In the genomic region with DNA sequence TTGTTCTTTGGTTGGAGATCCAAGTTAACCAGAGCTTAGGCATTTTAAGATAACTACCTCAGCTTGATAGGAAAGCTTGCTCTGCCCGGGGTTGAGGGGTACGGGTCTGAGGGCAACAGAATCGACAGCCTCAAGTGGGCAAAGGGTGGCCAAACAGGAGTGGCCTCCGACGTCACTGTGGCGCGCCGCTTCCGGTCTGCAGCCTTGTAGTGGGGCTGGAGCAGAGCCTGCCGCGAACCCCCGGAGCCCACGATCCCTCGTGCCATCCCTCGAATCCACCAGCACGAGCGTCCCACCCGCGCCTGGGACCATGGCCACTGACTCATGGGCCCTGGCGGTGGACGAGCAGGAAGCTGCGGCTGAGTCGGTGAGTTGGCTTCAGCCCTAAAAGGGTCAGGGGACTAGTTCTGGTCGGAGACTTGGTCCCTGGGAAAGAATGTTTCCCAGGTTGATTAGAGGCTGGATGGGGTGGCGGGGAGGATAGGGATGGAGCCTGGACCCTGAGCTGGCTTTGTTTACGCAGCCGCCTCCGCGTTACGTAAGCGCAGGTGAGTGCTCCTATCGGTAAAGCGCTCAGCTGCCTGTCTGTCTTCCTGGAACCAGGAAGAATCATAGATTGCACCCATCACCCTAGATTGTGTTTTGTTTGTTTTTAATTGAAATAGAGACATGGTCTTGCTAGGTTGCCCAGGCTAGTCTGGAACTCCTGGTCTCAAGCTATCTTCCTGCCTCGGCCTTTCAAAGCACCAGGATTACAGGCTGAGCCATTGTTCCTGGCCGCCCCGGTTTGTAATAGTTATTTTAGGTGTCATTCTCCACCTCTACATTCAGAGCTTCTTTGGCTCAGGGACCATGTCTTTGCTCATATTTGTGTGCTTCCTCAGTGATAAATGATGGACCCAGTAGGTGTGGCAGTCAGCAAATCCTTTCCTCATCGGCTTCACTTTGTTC, we compare ENCODE assay signal across 1 cellular context.
A peak's percentile ranks its signal among the peaks of the same experiment; 100 is the strongest.
TF ChIP-seq lines count a peak whose summit lies in the region.

A gene (plus strand): TSS at position 199 of the 951 bp plus-strand sequence. CDS start 112 bp downstream, at position 311.

TF ChIP-seq in HepG2, 621 proteins besides CTCF, POLR2A, EP300 and RAD21 (continued from another document and continues in another):
- TF ChIP-seq, protein P1, sequence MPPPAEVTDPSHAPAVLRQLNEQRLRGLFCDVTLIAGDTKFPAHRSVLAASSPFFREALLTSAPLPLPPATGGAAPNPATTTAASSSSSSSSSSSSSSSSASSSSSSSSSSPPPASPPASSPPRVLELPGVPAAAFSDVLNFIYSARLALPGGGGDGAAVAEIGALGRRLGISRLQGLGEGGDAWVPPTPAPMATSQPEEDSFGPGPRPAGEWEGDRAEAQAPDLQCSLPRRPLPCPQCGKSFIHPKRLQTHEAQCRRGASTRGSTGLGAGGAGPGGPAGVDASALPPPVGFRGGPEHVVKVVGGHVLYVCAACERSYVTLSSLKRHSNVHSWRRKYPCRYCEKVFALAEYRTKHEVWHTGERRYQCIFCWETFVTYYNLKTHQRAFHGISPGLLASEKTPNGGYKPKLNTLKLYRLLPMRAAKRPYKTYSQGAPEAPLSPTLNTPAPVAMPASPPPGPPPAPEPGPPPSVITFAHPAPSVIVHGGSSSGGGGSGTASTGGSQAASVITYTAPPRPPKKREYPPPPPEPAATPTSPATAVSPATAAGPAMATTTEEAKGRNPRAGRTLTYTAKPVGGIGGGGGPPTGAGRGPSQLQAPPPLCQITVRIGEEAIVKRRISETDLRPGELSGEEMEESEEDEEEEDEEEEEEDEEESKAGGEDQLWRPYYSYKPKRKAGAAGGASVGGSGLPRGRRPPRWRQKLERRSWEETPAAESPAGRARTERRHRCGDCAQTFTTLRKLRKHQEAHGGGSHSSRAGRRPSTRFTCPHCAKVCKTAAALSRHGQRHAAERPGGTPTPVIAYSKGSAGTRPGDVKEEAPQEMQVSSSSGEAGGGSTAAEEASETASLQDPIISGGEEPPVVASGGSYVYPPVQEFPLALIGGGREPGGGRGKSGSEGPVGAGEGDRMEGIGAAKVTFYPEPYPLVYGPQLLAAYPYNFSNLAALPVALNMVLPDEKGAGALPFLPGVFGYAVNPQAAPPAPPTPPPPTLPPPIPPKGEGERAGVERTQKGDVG (CRISPR knock-in tag; IDR thresholded peaks at IDR 0.05; ENCODE audit: borderline replicate concordance), result peak; percentile 55; the same call in 1 of the 2 replicates
- peak; percentile 91 for TF ChIP-seq SAP130 (CRISPR knock-in tag; IDR thresholded peaks at IDR 0.05; ENCODE audit: low read depth)
- peak; percentile 72; the same call in 1 of the 2 replicates for TF ChIP-seq ZNF598 (CRISPR knock-in tag; IDR thresholded peaks at IDR 0.05; ENCODE audit: borderline replicate concordance)
- TF ChIP-seq ZC3H4 (CRISPR knock-in tag; IDR thresholded peaks at IDR 0.05; ENCODE audit: borderline replicate concordance), result peak; percentile 80; the same call in 1 of the 2 replicates
- TF ChIP-seq RNF2 (conservative IDR thresholded peaks at IDR 0.05; ENCODE audit: low read depth), result peak; percentile 86; the same call in 1 of the 2 replicates
- TF ChIP-seq PHF5A (CRISPR knock-in tag; IDR thresholded peaks at IDR 0.05; ENCODE audit: low read depth, unreplicated experiment), result peak; percentile 65
- TF ChIP-seq HNF4A (CRISPR knock-in tag; IDR thresholded peaks at IDR 0.05), result peak; percentile 91
- peak; percentile 17; the same call in 1 of the 2 replicates for TF ChIP-seq KLF11 (CRISPR knock-in tag; IDR thresholded peaks at IDR 0.05)
- TF ChIP-seq, protein P2, sequence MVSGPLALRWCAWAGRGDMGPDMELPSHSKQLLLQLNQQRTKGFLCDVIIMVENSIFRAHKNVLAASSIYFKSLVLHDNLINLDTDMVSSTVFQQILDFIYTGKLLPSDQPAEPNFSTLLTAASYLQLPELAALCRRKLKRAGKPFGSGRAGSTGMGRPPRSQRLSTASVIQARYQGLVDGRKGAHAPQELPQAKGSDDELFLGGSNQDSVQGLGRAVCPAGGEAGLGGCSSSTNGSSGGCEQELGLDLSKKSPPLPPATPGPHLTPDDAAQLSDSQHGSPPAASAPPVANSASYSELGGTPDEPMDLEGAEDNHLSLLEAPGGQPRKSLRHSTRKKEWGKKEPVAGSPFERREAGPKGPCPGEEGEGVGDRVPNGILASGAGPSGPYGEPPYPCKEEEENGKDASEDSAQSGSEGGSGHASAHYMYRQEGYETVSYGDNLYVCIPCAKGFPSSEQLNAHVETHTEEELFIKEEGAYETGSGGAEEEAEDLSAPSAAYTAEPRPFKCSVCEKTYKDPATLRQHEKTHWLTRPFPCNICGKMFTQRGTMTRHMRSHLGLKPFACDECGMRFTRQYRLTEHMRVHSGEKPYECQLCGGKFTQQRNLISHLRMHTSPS (CRISPR knock-in tag; IDR thresholded peaks at IDR 0.05; ENCODE audit: low read depth), result peak; percentile 95
- TF ChIP-seq, protein P3, sequence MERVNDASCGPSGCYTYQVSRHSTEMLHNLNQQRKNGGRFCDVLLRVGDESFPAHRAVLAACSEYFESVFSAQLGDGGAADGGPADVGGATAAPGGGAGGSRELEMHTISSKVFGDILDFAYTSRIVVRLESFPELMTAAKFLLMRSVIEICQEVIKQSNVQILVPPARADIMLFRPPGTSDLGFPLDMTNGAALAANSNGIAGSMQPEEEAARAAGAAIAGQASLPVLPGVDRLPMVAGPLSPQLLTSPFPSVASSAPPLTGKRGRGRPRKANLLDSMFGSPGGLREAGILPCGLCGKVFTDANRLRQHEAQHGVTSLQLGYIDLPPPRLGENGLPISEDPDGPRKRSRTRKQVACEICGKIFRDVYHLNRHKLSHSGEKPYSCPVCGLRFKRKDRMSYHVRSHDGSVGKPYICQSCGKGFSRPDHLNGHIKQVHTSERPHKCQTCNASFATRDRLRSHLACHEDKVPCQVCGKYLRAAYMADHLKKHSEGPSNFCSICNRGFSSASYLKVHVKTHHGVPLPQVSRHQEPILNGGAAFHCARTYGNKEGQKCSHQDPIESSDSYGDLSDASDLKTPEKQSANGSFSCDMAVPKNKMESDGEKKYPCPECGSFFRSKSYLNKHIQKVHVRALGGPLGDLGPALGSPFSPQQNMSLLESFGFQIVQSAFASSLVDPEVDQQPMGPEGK (CRISPR knock-in tag; IDR thresholded peaks at IDR 0.05), result peak; percentile 66; the same call in 1 of the 2 replicates
- TF ChIP-seq BRCA1 (CRISPR knock-in tag; IDR thresholded peaks at IDR 0.05), result no peak
- peak; percentile 84 for TF ChIP-seq POGZ (CRISPR knock-in tag; IDR thresholded peaks at IDR 0.05)
- TF ChIP-seq SNAI1 (CRISPR knock-in tag; IDR thresholded peaks at IDR 0.05; ENCODE audit: borderline replicate concordance), result peak; percentile 98
- TF ChIP-seq FOXK1 (CRISPR knock-in tag; IDR thresholded peaks at IDR 0.05; ENCODE audit: borderline replicate concordance, low read depth), result peak; percentile 91
- TF ChIP-seq ZSCAN20 (CRISPR knock-in tag; IDR thresholded peaks at IDR 0.05; ENCODE audit: borderline replicate concordance), result no peak
- TF ChIP-seq ZNF121 (CRISPR knock-in tag; IDR thresholded peaks at IDR 0.05), result peak; percentile 93; the same call in 1 of the 2 replicates
- no peak; the same call in 1 of the 2 replicates for TF ChIP-seq NR2F6 (IDR thresholded peaks at IDR 0.05)
- peak; percentile 34; the same call in 1 of the 2 replicates for TF ChIP-seq NR2F6 (CRISPR knock-in tag; IDR thresholded peaks at IDR 0.05)
- TF ChIP-seq ZNF891 (CRISPR knock-in tag; IDR thresholded peaks at IDR 0.05), result peak; percentile 95
- no peak for TF ChIP-seq HNRNPUL1 (IDR thresholded peaks at IDR 0.05; ENCODE audit: low read depth, low read length)
- 0 out of 2 replicates have a peak, but pooled peaks have one; percentile 85 for TF ChIP-seq ZNF253 (CRISPR knock-in tag; IDR thresholded peaks at IDR 0.05; ENCODE audit: borderline replicate concordance)
- TF ChIP-seq ZNF441 (CRISPR knock-in tag; IDR thresholded peaks at IDR 0.05; ENCODE audit: borderline replicate concordance), result peak; percentile 82
- TF ChIP-seq POLR2G (IDR thresholded peaks at IDR 0.05; ENCODE audit: low read depth, low read length), result peak; percentile 96
- no peak for TF ChIP-seq DNMT3B (CRISPR knock-in tag; conservative IDR thresholded peaks at IDR 0.05)
- TF ChIP-seq ZNF672 (CRISPR knock-in tag; IDR thresholded peaks at IDR 0.05), result no peak
- TF ChIP-seq, protein P4, sequence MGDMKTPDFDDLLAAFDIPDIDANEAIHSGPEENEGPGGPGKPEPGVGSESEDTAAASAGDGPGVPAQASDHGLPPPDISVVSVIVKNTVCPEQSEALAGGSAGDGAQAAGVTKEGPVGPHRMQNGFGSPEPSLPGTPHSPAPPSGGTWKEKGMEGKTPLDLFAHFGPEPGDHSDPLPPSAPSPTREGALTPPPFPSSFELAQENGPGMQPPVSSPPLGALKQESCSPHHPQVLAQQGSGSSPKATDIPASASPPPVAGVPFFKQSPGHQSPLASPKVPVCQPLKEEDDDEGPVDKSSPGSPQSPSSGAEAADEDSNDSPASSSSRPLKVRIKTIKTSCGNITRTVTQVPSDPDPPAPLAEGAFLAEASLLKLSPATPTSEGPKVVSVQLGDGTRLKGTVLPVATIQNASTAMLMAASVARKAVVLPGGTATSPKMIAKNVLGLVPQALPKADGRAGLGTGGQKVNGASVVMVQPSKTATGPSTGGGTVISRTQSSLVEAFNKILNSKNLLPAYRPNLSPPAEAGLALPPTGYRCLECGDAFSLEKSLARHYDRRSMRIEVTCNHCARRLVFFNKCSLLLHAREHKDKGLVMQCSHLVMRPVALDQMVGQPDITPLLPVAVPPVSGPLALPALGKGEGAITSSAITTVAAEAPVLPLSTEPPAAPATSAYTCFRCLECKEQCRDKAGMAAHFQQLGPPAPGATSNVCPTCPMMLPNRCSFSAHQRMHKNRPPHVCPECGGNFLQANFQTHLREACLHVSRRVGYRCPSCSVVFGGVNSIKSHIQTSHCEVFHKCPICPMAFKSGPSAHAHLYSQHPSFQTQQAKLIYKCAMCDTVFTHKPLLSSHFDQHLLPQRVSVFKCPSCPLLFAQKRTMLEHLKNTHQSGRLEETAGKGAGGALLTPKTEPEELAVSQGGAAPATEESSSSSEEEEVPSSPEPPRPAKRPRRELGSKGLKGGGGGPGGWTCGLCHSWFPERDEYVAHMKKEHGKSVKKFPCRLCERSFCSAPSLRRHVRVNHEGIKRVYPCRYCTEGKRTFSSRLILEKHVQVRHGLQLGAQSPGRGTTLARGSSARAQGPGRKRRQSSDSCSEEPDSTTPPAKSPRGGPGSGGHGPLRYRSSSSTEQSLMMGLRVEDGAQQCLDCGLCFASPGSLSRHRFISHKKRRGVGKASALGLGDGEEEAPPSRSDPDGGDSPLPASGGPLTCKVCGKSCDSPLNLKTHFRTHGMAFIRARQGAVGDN (CRISPR knock-in tag; IDR thresholded peaks at IDR 0.05), result peak; percentile 100
- no peak for TF ChIP-seq ZNF33A (CRISPR knock-in tag; IDR thresholded peaks at IDR 0.05; ENCODE audit: borderline replicate concordance)
- TF ChIP-seq MATR3 (CRISPR knock-in tag; IDR thresholded peaks at IDR 0.05), result no peak
- TF ChIP-seq BORCS8-MEF2B (CRISPR knock-in tag; IDR thresholded peaks at IDR 0.05), result peak; percentile 99
- TF ChIP-seq SP2 (CRISPR knock-in tag; IDR thresholded peaks at IDR 0.05), result peak; percentile 62; the same call in 1 of the 2 replicates
- TF ChIP-seq, protein P5, sequence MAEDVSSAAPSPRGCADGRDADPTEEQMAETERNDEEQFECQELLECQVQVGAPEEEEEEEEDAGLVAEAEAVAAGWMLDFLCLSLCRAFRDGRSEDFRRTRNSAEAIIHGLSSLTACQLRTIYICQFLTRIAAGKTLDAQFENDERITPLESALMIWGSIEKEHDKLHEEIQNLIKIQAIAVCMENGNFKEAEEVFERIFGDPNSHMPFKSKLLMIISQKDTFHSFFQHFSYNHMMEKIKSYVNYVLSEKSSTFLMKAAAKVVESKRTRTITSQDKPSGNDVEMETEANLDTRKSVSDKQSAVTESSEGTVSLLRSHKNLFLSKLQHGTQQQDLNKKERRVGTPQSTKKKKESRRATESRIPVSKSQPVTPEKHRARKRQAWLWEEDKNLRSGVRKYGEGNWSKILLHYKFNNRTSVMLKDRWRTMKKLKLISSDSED (CRISPR knock-in tag; IDR thresholded peaks at IDR 0.05), result no peak
- TF ChIP-seq XRCC5 (optimal IDR thresholded peaks at IDR 0.05; ENCODE audit: low read length), result peak; percentile 60
- TF ChIP-seq, protein P6, sequence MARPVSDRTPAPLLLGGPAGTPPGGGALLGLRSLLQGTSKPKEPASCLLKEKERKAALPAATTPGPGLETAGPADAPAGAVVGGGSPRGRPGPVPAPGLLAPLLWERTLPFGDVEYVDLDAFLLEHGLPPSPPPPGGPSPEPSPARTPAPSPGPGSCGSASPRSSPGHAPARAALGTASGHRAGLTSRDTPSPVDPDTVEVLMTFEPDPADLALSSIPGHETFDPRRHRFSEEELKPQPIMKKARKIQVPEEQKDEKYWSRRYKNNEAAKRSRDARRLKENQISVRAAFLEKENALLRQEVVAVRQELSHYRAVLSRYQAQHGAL (CRISPR knock-in tag; IDR thresholded peaks at IDR 0.05; ENCODE audit: not compliant biosample characterization), result no peak
- TF ChIP-seq, protein P7, sequence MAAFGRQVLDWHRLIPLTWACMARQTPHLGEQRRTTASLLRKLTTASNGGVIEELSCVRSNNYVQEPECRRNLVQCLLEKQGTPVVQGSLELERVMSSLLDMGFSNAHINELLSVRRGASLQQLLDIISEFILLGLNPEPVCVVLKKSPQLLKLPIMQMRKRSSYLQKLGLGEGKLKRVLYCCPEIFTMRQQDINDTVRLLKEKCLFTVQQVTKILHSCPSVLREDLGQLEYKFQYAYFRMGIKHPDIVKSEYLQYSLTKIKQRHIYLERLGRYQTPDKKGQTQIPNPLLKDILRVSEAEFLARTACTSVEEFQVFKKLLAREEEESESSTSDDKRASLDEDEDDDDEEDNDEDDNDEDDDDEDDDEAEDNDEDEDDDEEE (CRISPR knock-in tag; IDR thresholded peaks at IDR 0.05), result 0 out of 2 replicates have a peak, but pooled peaks have one; percentile 14
- TF ChIP-seq, protein P8, sequence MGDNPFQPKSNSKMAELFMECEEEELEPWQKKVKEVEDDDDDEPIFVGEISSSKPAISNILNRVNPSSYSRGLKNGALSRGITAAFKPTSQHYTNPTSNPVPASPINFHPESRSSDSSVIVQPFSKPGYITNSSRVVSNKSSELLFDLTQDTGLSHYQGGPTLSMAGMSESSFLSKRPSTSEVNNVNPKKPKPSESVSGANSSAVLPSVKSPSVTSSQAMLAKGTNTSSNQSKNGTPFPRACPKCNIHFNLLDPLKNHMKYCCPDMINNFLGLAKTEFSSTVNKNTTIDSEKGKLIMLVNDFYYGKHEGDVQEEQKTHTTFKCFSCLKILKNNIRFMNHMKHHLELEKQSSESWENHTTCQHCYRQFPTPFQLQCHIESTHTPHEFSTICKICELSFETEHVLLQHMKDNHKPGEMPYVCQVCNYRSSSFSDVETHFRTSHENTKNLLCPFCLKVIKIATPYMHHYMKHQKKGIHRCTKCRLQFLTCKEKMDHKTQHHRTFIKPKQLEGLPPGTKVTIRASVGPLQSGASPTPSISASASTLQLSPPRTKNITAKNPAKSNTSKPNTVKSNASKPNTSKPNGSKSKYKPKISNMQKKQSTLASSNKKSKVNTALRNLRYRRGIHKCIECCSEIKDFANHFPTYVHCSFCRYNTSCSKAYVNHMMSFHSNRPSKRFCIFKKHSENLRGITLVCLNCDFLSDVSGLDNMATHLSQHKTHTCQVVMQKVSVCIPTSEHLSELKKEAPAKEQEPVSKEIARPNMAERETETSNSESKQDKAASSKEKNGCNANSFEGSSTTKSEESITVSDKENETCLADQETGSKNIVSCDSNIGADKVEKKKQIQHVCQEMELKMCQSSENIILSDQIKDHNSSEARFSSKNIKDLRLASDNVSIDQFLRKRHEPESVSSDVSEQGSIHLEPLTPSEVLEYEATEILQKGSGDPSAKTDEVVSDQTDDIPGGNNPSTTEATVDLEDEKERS (CRISPR knock-in tag; IDR thresholded peaks at IDR 0.05), result peak; percentile 83
- peak; percentile 90 for TF ChIP-seq HDAC2 (CRISPR knock-in tag; IDR thresholded peaks at IDR 0.05)
